7 cellular contexts compared by ENCODE assay signal in genomic region chr14:103841265-103841664, GRCh38. TPM values are rescaled to one million over a fixed set of nuclear protein-coding genes. Genes with fewer than 3 reads are reported as not detected.
DNase-seq lines count a peak whose midpoint lies in the region; ATAC-seq and TF ChIP-seq lines count a peak whose summit lies in the region.
"Not testable (repeated sequence)": the region's sequence is repeated elsewhere in the genome, so short reads cannot be mapped to it uniquely, and the experiment has no call there.

No MANE protein-coding gene starts in this region.

- CTCF ChIA-PET in HEK293 (lab: Yijun Ruan, JAX) = interaction anchor here (1.0 to 1.7 kb wide), 2 partner anchors 58 to 69 kb away, joined by 3 read pairs; no protein-coding TSS in a partner anchor

- TF ChIP-seq POLR2A in heart left ventricle (IDR thresholded peaks at IDR 0.05) = not testable (repeated sequence)
- TF ChIP-seq POLR2A in thyroid gland (IDR thresholded peaks at IDR 0.05) = peak in 1 of 2 donors; percentile 27

- peaks cover 11% of the 10 kb centered on the region for H3K4me1 ChIP-seq in HEK293 (ENCODE audit: control insufficient read depth, insufficient read depth, low read length)
- H3K4me1 ChIP-seq in heart left ventricle = peaks cover 8 to 78% (median 38%) of the 10 kb centered on the region in 12 donors
- H3K4me1 ChIP-seq in left ventricle myocardium inferior = peaks cover 98% of the 10 kb centered on the region
- peaks cover 0 to 57% of the 10 kb centered on the region in 2 donors for H3K4me1 ChIP-seq in right atrium auricular region
- H3K4me1 ChIP-seq in left lung = peaks cover 8 to 17% of the 10 kb centered on the region in 2 donors
- peaks cover 56 to 62% of the 10 kb centered on the region in 2 donors for H3K4me1 ChIP-seq in thyroid gland
- H3K4me1 ChIP-seq in upper lobe of right lung = peaks cover 30% of the 10 kb centered on the region

- H3K27me3 ChIP-seq in heart left ventricle; left ventricle myocardium inferior (ENCODE audit: low read depth); right atrium auricular region; thyroid gland; upper lobe of right lung: not testable (repeated sequence)
- peaks cover 2 to 34% of the 10 kb centered on the region in 2 donors for H3K27me3 ChIP-seq in left lung

- not testable (repeated sequence) for H3K36me3 ChIP-seq in HEK293 (ENCODE audit: control insufficient read depth in 2 of 2, insufficient read depth in 1 of 2, low read length in 2 of 2); right atrium auricular region; left lung; thyroid gland; upper lobe of right lung
- H3K36me3 ChIP-seq in heart left ventricle (peaks cover 0 to 17% (median 0%) of the 10 kb centered on the region in 9 donors), left ventricle myocardium inferior (peaks cover 17% of the 10 kb centered on the region)

- not testable (repeated sequence) for H3K27ac ChIP-seq in HEK293 (ENCODE audit: extremely low read depth, low read depth, low read length); upper lobe of right lung
- H3K27ac ChIP-seq in heart left ventricle = peak overlapping the region in 8 of 12 donors; percentile 44 to 69 (median 52)
- peak overlapping the region; percentile 93 for H3K27ac ChIP-seq in left ventricle myocardium inferior (replicated peaks)
- peak overlapping the region; percentile 61 to 65 for H3K27ac ChIP-seq in right atrium auricular region
- H3K27ac ChIP-seq in left lung = peak overlapping the region in 1 of 2 donors; percentile 26
- peak overlapping the region; percentile 87 to 92 (median 88) for H3K27ac ChIP-seq in thyroid gland

- intact Hi-C loops in heart left ventricle (cut with DNase I) = loop anchor here in 1 of 10 donors (10.0 kb wide), 1 partner anchor 74 kb away; no protein-coding TSS in a partner anchor
- intact Hi-C loops in left ventricle myocardium inferior (cut with micrococcal nuclease); left lung (cut with DNase I); thyroid gland (cut with DNase I); upper lobe of right lung (cut with DNase I): not testable (repeated sequence)

- not testable (repeated sequence) for TF ChIP-seq CTCF in HEK293 (tag by site-specific recombination; IDR thresholded peaks at IDR 0.05); heart left ventricle (IDR thresholded peaks at IDR 0.05); left ventricle myocardium inferior (IDR thresholded peaks at IDR 0.05; ENCODE audit: borderline replicate concordance); right atrium auricular region (IDR thresholded peaks at IDR 0.05); left lung (IDR thresholded peaks at IDR 0.05); thyroid gland (IDR thresholded peaks at IDR 0.05); upper lobe of right lung (IDR thresholded peaks at IDR 0.05)

- H3K4me3 ChIP-seq in HEK293 (ENCODE audit: low read depth, low read length); right atrium auricular region; left lung; thyroid gland (replicated peaks in 1 of 3); upper lobe of right lung: not testable (repeated sequence)
- H3K4me3 ChIP-seq in heart left ventricle (peak overlapping the region in 1 of 12 donors; percentile 9), left ventricle myocardium inferior (peak overlapping the region; percentile 32)

- WGBS in heart left ventricle, 4 donors = 58 to 74% (median 70%) methylated on average over 12 of the region's 12 CpGs
- 30 to 50% methylated on average over 12 of the region's 12 CpGs for WGBS in thyroid gland, 2 donors

- POLR2A ChIA-PET in HEK293 (lab: Yijun Ruan, JAX) = not testable (repeated sequence)

- H3K9me3 ChIP-seq in HEK293 (ENCODE audit: control insufficient read depth, insufficient read depth, low read depth, low read length); heart left ventricle; left ventricle myocardium inferior (replicated peaks); right atrium auricular region; left lung; thyroid gland; upper lobe of right lung: not testable (repeated sequence)

- ATAC-seq in heart left ventricle (peak in 2 of 4 donors; percentile 43 to 49), left lung (peak; percentile 42), upper lobe of right lung (peak; percentile 14)

- DNase-seq in heart left ventricle; left ventricle myocardium inferior; right atrium auricular region (ENCODE audit: low spot score); left lung: not testable (repeated sequence)
- DNase-seq in thyroid gland (peak; percentile 92 to 94), upper lobe of right lung (peak; percentile 63)

TF ChIP-seq in HEK293, 187 proteins besides CTCF, POLR2A, EP300 and RAD21:
- peak; percentile 74 for TF ChIP-seq SCRT2 (tag by site-specific recombination; IDR thresholded peaks at IDR 0.05)

RNA-seq across cellular contexts. Expression of gene PPP1R13B, which starts 6.1 kb away (rescaled TPM):
- total RNA-seq in heart left ventricle (10 to 100 TPM; 59.0 to 96.2 (median 78.1) TPM), left ventricle myocardium inferior (104 TPM), right atrium auricular region (10 to 100 TPM; 45.7 to 47.8 TPM), left lung (10 to 100 TPM; 48.0 to 57.8 TPM), thyroid gland (100 to 1,000 TPM in 1 of 4 donors, 10 to 100 TPM in 3; 77.0 to 131 (median 81.8) TPM), upper lobe of right lung (78.5 TPM)
- polyA plus RNA-seq in heart left ventricle = 10 to 100 TPM; 27.5 to 47.6 TPM
